20 cellular contexts compared by ENCODE assay signal in genomic region chr12:57715786-57716185, GRCh38. TPM values are rescaled to one million over a fixed set of nuclear protein-coding genes. Genes with fewer than 3 reads are reported as not detected.
"Had no signal": no experiment of that assay in that cellular context is flagged by ENCODE, and none has a peak within 500 bp of the region (broad histone marks: within the 10 kb centered on the region; RNA-seq: fewer than 3 reads in every experiment).

No MANE protein-coding gene starts in this region.

- DNase-seq: activated CD4-positive, CD25-positive, alpha-beta regulatory T cell treated with anti-CD3 and anti-CD28 coated beads, Interleukin-2, amount 50 U/mL, for 72 hours; activated effector memory CD4-positive, alpha-beta T cell treated with anti-CD3 and anti-CD28 coated beads, Interleukin-2, amount 50 U/mL, for 16 hours; activated naive CD4-positive, alpha-beta T cell treated with anti-CD3 and anti-CD28 coated beads, Interleukin-2, amount 10 ng/mL, durations not matched to agents 7 days and 5 days; activated naive CD8-positive, alpha-beta T cell treated with anti-CD3 and anti-CD28 coated beads, Interleukin-2, amount 50 U/mL, for 24 hours; activated T-cell treated with anti-CD3 and anti-CD28 coated beads, Interleukin-2, amount 50 U/mL, for 4 hours; cerebellar nuclear complex; endodermal cell; left lung; midbrain; ovary; psoas muscle; right cardiac atrium; stimulated activated naive CD4-positive, alpha-beta T cell; testis; trophoblast cell had no signal

- H3K9me3 Mint-ChIP-seq: activated naive CD4-positive, alpha-beta T cell treated with anti-CD3 and anti-CD28 coated beads, Interleukin-2, amount 10 ng/mL, durations not matched to agents 7 days and 5 days; activated naive CD8-positive, alpha-beta T cell treated with anti-CD3 and anti-CD28 coated beads, Interleukin-2, amount 50 U/mL, for 24 hours; activated T-cell treated with anti-CD3 and anti-CD28 coated beads, Interleukin-2, amount 50 U/mL, for 4 hours; natural killer cell treated with Interleukin-12 subunit alpha and Interleukin-12 subunit beta and Interleukin-15 and Interleukin-18, amount 100 ng/mL, for 72 hours had no signal

- H3K9me3 ChIP-seq: left lung, ovary, psoas muscle, testis had no signal

- H3K36me3 ChIP-seq: ovary had no signal

- H3K4me1 Mint-ChIP-seq: activated naive CD8-positive, alpha-beta T cell treated with anti-CD3 and anti-CD28 coated beads, Interleukin-2, amount 50 U/mL, for 24 hours; endodermal cell had no signal

- H3K27me3 Mint-ChIP-seq: activated naive CD4-positive, alpha-beta T cell treated with anti-CD3 and anti-CD28 coated beads, Interleukin-2, amount 10 ng/mL, durations not matched to agents 7 days and 5 days; activated naive CD8-positive, alpha-beta T cell treated with anti-CD3 and anti-CD28 coated beads, Interleukin-2, amount 50 U/mL, for 24 hours; natural killer cell treated with Interleukin-12 subunit alpha and Interleukin-12 subunit beta and Interleukin-15 and Interleukin-18, amount 100 ng/mL, for 72 hours had no signal

- H3K27me3 ChIP-seq: left lung, ovary, testis had no signal

- ATAC-seq: activated naive CD8-positive, alpha-beta T cell treated with anti-CD3 and anti-CD28 coated beads, Interleukin-2, amount 50 U/mL, for 24 hours; activated T-cell treated with anti-CD3 and anti-CD28 coated beads, Interleukin-2, amount 50 U/mL, for 4 hours; left lung; natural killer cell treated with Interleukin-12 subunit alpha and Interleukin-12 subunit beta and Interleukin-15 and Interleukin-18, amount 100 ng/mL, for 72 hours; psoas muscle; right cardiac atrium had no signal

- H3K4me3 ChIP-seq: coronary artery, left lung, ovary, psoas muscle, testis had no signal

- H3K4me3 Mint-ChIP-seq: activated naive CD4-positive, alpha-beta T cell treated with anti-CD3 and anti-CD28 coated beads, Interleukin-2, amount 10 ng/mL, durations not matched to agents 7 days and 5 days; activated naive CD8-positive, alpha-beta T cell treated with anti-CD3 and anti-CD28 coated beads, Interleukin-2, amount 50 U/mL, for 24 hours; activated T-cell treated with anti-CD3 and anti-CD28 coated beads, Interleukin-2, amount 50 U/mL, for 4 hours; endodermal cell; natural killer cell treated with Interleukin-12 subunit alpha and Interleukin-12 subunit beta and Interleukin-15 and Interleukin-18, amount 100 ng/mL, for 72 hours; T-helper 2 cell treated with Interferon-gamma antibody and Interleukin-4, amounts not matched to agents 5 μg/mL and 100 μg/mL, for 36 hours had no signal

- H3K27ac ChIP-seq: coronary artery, left lung, ovary, psoas muscle, testis, VCaP had no signal

- H3K27ac Mint-ChIP-seq: activated naive CD4-positive, alpha-beta T cell treated with anti-CD3 and anti-CD28 coated beads, Interleukin-2, amount 10 ng/mL, durations not matched to agents 7 days and 5 days; activated naive CD8-positive, alpha-beta T cell treated with anti-CD3 and anti-CD28 coated beads, Interleukin-2, amount 50 U/mL, for 24 hours; endodermal cell; natural killer cell treated with Interleukin-12 subunit alpha and Interleukin-12 subunit beta and Interleukin-15 and Interleukin-18, amount 100 ng/mL, for 72 hours; T-helper 2 cell treated with Interferon-gamma antibody and Interleukin-4, amounts not matched to agents 5 μg/mL and 100 μg/mL, for 36 hours had no signal

- H3K4me1 ChIP-seq: left lung, psoas muscle, testis had no signal

RNA-seq across cellular contexts. Expression of gene AGAP2, which starts 22.8 kb away (rescaled TPM):
- total RNA-seq: kidney epithelial cell had no signal
